ENCODE assay signal across 8 cellular contexts in genomic region chr12:12696562-12697383, GRCh38. TPM values are rescaled to one million over a fixed set of nuclear protein-coding genes. Genes with fewer than 3 reads are reported as not detected.
DNase-seq lines count a peak whose midpoint lies in the region; ATAC-seq, FAIRE-seq and TF ChIP-seq lines count a peak whose summit lies in the region.

No MANE protein-coding gene starts in this region.

- H3K9me3 ChIP-seq in right atrium auricular region: no peaks in the 10 kb centered on the region
- no peaks in the 10 kb centered on the region for H3K9me3 ChIP-seq in psoas muscle

- H3K4me3 ChIP-seq in GM08714 (ENCODE audit: low read length) (peak overlapping the region; percentile 87), right atrium auricular region (peak overlapping the region; percentile 61 to 62), psoas muscle (peak overlapping the region; percentile 69)

- DNase-seq in NCI-H1105 (lab: John Stamatoyannopoulos, UW) (peak; percentile 80), T-helper 1 cell (peak; percentile 85 to 92 (median 90)), amniotic stem cell (lab: John Stamatoyannopoulos, UW) (peak; percentile 49), right atrium auricular region (ENCODE audit: low spot score) (peak; percentile 89), psoas muscle (peak; percentile 89 to 96), urothelium cell line (ENCODE audit: low spot score) (peak; percentile 87)

- peak overlapping the region; percentile 95 to 97 for H3K27ac ChIP-seq in right atrium auricular region
- H3K27ac ChIP-seq in psoas muscle: peak overlapping the region; percentile 94

- peak; percentile 17 for FAIRE-seq in urothelium cell line (lab: Jason Lieb, UNC)

- intact Hi-C loops in psoas muscle (cut with DNase I): loop anchor here in 1 of 2 donors (5.0 kb wide), 2 partner anchors 84 to 134 kb away; partner anchors contain the start of genes CREBL2 and DUSP16

- H3K4me1 ChIP-seq in right atrium auricular region (peaks cover 0 to 8% of the 10 kb centered on the region in 2 donors), psoas muscle (peaks cover 7% of the 10 kb centered on the region)

- ATAC-seq in HG02623 (IDR thresholded peaks at IDR 0.05; ENCODE audit: unreplicated experiment): peak; percentile 67
- peak; percentile 90 to 97 (median 92) for ATAC-seq in psoas muscle

- 0 to 1% (median 1%) methylated on average over 29 of the region's 29 CpGs for WGBS in psoas muscle, 3 donors

- TF ChIP-seq CTCF in right atrium auricular region (IDR thresholded peaks at IDR 0.05) (no peak), psoas muscle (IDR thresholded peaks at IDR 0.05) (no peak)

- H3K27me3 ChIP-seq in right atrium auricular region: no peaks in the 10 kb centered on the region
- no peaks in the 10 kb centered on the region for H3K27me3 ChIP-seq in psoas muscle (ENCODE audit: insufficient read depth in 3 of 3, low read length in 2 of 3)

- no peaks in the 10 kb centered on the region for H3K36me3 ChIP-seq in right atrium auricular region
- no peaks in the 10 kb centered on the region for H3K36me3 ChIP-seq in psoas muscle (ENCODE audit: insufficient read depth in 1 of 2, low read depth in 1 of 2)

RNA-seq across cellular contexts. Expression of gene GPR19, which starts 0.8 kb away (rescaled TPM):
- total RNA-seq in right atrium auricular region (not detected), psoas muscle (not detected)
- under 1 TPM in 1 of 3 donors, not detected in 2; 0.38 TPM for polyA plus RNA-seq in psoas muscle

RNA-seq across cellular contexts. Expression of gene CDKN1B, which starts 20.4 kb away (rescaled TPM):
- total RNA-seq in right atrium auricular region (10 to 100 TPM; 31.1 to 38.1 TPM), psoas muscle (10 to 100 TPM; 32.2 to 61.0 (median 38.0) TPM)
- polyA plus RNA-seq in psoas muscle: 10 to 100 TPM; 20.7 to 62.8 (median 42.4) TPM

Comparison
In these comparisons a context has a peak if more than half of its experiments do, and no peak if none do; other contexts are left out.
1. Peak in every context shown above with its lines: DNase-seq, ATAC-seq, H3K4me3 ChIP-seq and H3K27ac ChIP-seq.